In genomic region chr9:38682713-38683112, GRCh38 we compare ENCODE assay signal across 11 cellular contexts. TPM values are rescaled to one million over a fixed set of nuclear protein-coding genes. Genes with fewer than 3 reads are reported as not detected.
DNase-seq lines count a peak whose midpoint lies in the region; ATAC-seq, FAIRE-seq and TF ChIP-seq lines count a peak whose summit lies in the region.
"Had no signal": no experiment of that assay in that cellular context is flagged by ENCODE, and none has a peak within 500 bp of the region (broad histone marks: within the 10 kb centered on the region; RNA-seq: fewer than 3 reads in every experiment).

No MANE protein-coding gene starts in this region.

- peaks cover 24% of the 10 kb centered on the region for H3K4me1 ChIP-seq in keratinocyte (ENCODE audit: control insufficient read depth, extremely low read depth, insufficient read depth, low read length)

- H3K36me3 ChIP-seq in keratinocyte (ENCODE audit: control insufficient read depth in 2 of 2, extremely low read depth in 1 of 2, insufficient read depth in 2 of 2, low read length in 2 of 2): no peaks in the 10 kb centered on the region

- dilution Hi-C loops in keratinocyte (cut with MboI; ENCODE audit: extremely low pct_ligation_motif_present, low sequenced_read_pairs): no loop called here

- in situ Hi-C loops in astrocyte of the spinal cord (cut with HindIII; ENCODE audit: low sequenced_read_pairs): no loop called here
- in situ Hi-C loops in GM13976 (cut with MboI; ENCODE audit: low sequenced_read_pairs, unreplicated experiment): loop anchor here (25.0 kb wide), 1 partner anchor 270 kb away; the partner anchor contains the start of gene IGFBPL1

- H3K4me2 ChIP-seq in keratinocyte (ENCODE audit: control insufficient read depth, extremely low read depth, insufficient read depth, low read depth, low read length): peak overlapping the region; percentile 54

- no peaks in the 10 kb centered on the region for H3K79me2 ChIP-seq in keratinocyte (ENCODE audit: control insufficient read depth, insufficient read depth, low read length)

- H2AFZ ChIP-seq in keratinocyte (ENCODE audit: control insufficient read depth, low read length): no peak overlapping the region

- no peak overlapping the region for H3K9ac ChIP-seq in keratinocyte (ENCODE audit: control insufficient read depth, extremely low read depth, insufficient read depth, low read length)

- DNase-seq in AG08396 (ENCODE audit: low spot score): peak; percentile 11
- peak; percentile 60 for DNase-seq in HS-27A (ENCODE audit: low read depth)
- DNase-seq in astrocyte of the spinal cord (ENCODE audit: low read depth, low spot score): peak; percentile 91
- peak; percentile 76 for DNase-seq in keratinocyte (ENCODE audit: low read depth, low spot score)
- no peak for DNase-seq in GM13976 (ENCODE audit: low spot score)
- no peak for DNase-seq in cortex of kidney (lab: John Stamatoyannopoulos, UW)
- no peak for DNase-seq in activated T-cell treated with anti-CD3 and anti-CD28 coated beads, Interleukin-2, amount 50 U/mL, for 1 hour
- DNase-seq: activated B cell treated with CpG ODN at 0.5 μM for 24 hours; activated naive CD8-positive, alpha-beta T cell treated with anti-CD3 and anti-CD28 coated beads, Interleukin-2, amount 10 ng/mL, durations not matched to agents 7 days and 5 days; NCI-H2171 treated with DMSO at 0.1 percent for 48 hours had no signal

- no peaks in the 10 kb centered on the region for H4K20me1 ChIP-seq in keratinocyte (ENCODE audit: control insufficient read depth, extremely low read depth, insufficient read depth, low read length)

- no peak for TF ChIP-seq CTCF in astrocyte of the spinal cord (IDR thresholded peaks at IDR 0.05; ENCODE audit: low read depth, low read length)
- TF ChIP-seq CTCF in keratinocyte (optimal IDR thresholded peaks at IDR 0.05 in 1 of 3, IDR thresholded peaks at IDR 0.05 in 1 of 3, conservative IDR thresholded peaks at IDR 0.05 in 1 of 3; ENCODE audit: extremely low read depth in 1 of 3, insufficient read depth in 2 of 3, low read length in 3 of 3): no peak
- no peak for TF ChIP-seq CTCF in GM13976 (IDR thresholded peaks at IDR 0.05; ENCODE audit: borderline replicate concordance, control extremely low read depth, extremely low read depth, insufficient read depth, missing control alignments)

- no peaks in the 10 kb centered on the region for H3K9me1 ChIP-seq in keratinocyte (ENCODE audit: control insufficient read depth, extremely low read depth, insufficient read depth, low read length)

- no peak for ATAC-seq in activated CD4-positive, CD25-positive, alpha-beta regulatory T cell treated with anti-CD3 and anti-CD28 coated beads, Interleukin-2, amount 50 U/mL, for 24 hours

- FAIRE-seq in keratinocyte (lab: Jason Lieb, UNC): peak; percentile 93

- no peaks in the 10 kb centered on the region for H3K27me3 ChIP-seq in keratinocyte (ENCODE audit: control insufficient read depth, extremely low read depth, insufficient read depth, low read length)

- no peak overlapping the region for H3K4me3 ChIP-seq in astrocyte of the spinal cord (ENCODE audit: low read depth, low read length)
- peak overlapping the region in 1 of 3 experiments; percentile 36 for H3K4me3 ChIP-seq in keratinocyte (ENCODE audit: control insufficient read depth in 2 of 3, extremely low read depth in 1 of 3, insufficient read depth in 2 of 3, low read depth in 1 of 3, low read length in 3 of 3)

- no peaks in the 10 kb centered on the region for H3K9me3 ChIP-seq in keratinocyte (ENCODE audit: control insufficient read depth, low read depth, low read length)

- H3K27ac ChIP-seq in keratinocyte (ENCODE audit: control insufficient read depth, insufficient read depth, low read length): peak overlapping the region; percentile 56

RNA-seq across cellular contexts. Expression of gene FAM240B, which starts 37.2 kb away (rescaled TPM):
- not detected in 3 replicates for polyA plus RNA-seq in keratinocyte
- polyA plus RNA-seq in keratinocyte (2011; ENCODE audit: low read depth): not detected
- polyA plus RNA-seq in keratinocyte (2011; cell fraction: cytosol; rRNA removed): not detected in 2 replicates
- polyA plus RNA-seq in keratinocyte (2011; cell fraction: nucleus; rRNA removed): not detected in 2 replicates
- polyA plus RNA-seq in keratinocyte (2012; ENCODE audit: low replicate concordance): not detected in 2 replicates
- polyA minus RNA-seq in keratinocyte: not detected in 3 replicates
- polyA minus RNA-seq in keratinocyte (2011; cell fraction: cytosol; rRNA and poly(A)+ RNA removed): not detected
- not detected in 2 replicates for polyA minus RNA-seq in keratinocyte (2011; cell fraction: nucleus; rRNA and poly(A)+ RNA removed)

Comparison
In these comparisons a context has a peak if more than half of its experiments do, and no peak if none do; other contexts are left out.
1. DNase-seq: peak in AG08396 (single experiment), HS-27A (single experiment), astrocyte of the spinal cord (single experiment) and keratinocyte (single experiment); none in GM13976 (single experiment), cortex of kidney (single experiment) and activated T-cell treated with anti-CD3 and anti-CD28 coated beads, Interleukin-2, amount 50 U/mL, for 1 hour (single experiment).